Comparison of ENCODE assay signal across 8 cellular contexts in genomic region chr17:50269477-50270429, GRCh38. TPM values are rescaled to one million over a fixed set of nuclear protein-coding genes. Genes with fewer than 3 reads are reported as not detected.
DNase-seq lines count a peak whose midpoint lies in the region; ATAC-seq lines count a peak whose summit lies in the region.

No MANE protein-coding gene starts in this region.

- H2BK15ac ChIP-seq in mesenchymal stem cell (ENCODE audit: low read depth, poor library complexity, severe bottlenecking), result peak overlapping the region; percentile 75

- no peaks in the 10 kb centered on the region for H3K36me3 ChIP-seq in mesenchymal stem cell (ENCODE audit: control insufficient read depth in 1 of 2, insufficient read depth in 2 of 2, low read depth in 1 of 2, low read length in 2 of 2)

- H3K9me3 ChIP-seq in mesenchymal stem cell (ENCODE audit: control insufficient read depth, low read length), result no peaks in the 10 kb centered on the region

- ATAC-seq in GM18511 (IDR thresholded peaks at IDR 0.05; ENCODE audit: unreplicated experiment), result no peak

- H3K79me1 ChIP-seq in mesenchymal stem cell (replicated peaks; ENCODE audit: low read length, poor library complexity, severe bottlenecking), result peaks cover 16% of the 10 kb centered on the region

- peak overlapping the region; percentile 98 to 99 for H2BK12ac ChIP-seq in mesenchymal stem cell (ENCODE audit: low read length in 2 of 2)

- H3K4ac ChIP-seq in mesenchymal stem cell (ENCODE audit: low read depth in 1 of 2, low read length in 2 of 2), result peak overlapping the region; percentile 89 to 95

- no peaks in the 10 kb centered on the region for H3K27me3 ChIP-seq in mesenchymal stem cell (ENCODE audit: control insufficient read depth in 1 of 2, insufficient read depth in 1 of 2, low read length in 2 of 2)

- H3K18ac ChIP-seq in mesenchymal stem cell (ENCODE audit: low read depth in 1 of 2, low read length in 2 of 2), result peak overlapping the region; percentile 84 to 94

- peak overlapping the region; percentile 91 for H3K27ac ChIP-seq in mesenchymal stem cell (ENCODE audit: low read length, poor library complexity, severe bottlenecking)

- no peak overlapping the region for H3K4me2 ChIP-seq in mesenchymal stem cell (ENCODE audit: low read length, poor library complexity, severe bottlenecking)

- H2AK5ac ChIP-seq in mesenchymal stem cell (ENCODE audit: low read length, severe bottlenecking), result peak overlapping the region; percentile 62

- H4K8ac ChIP-seq in mesenchymal stem cell (ENCODE audit: low read length), result peak overlapping the region; percentile 73

- peaks cover 73% of the 10 kb centered on the region for H3K4me1 ChIP-seq in mesenchymal stem cell (ENCODE audit: control insufficient read depth, insufficient read depth, low read depth, low read length)

- H3K4me3 ChIP-seq in mesenchymal stem cell (ENCODE audit: insufficient read depth in 1 of 2, low read depth in 1 of 2, low read length in 2 of 2), result peak overlapping the region in 1 of 2 experiments; percentile 57

- 75% methylated on average over 16 of the region's 16 CpGs for WGBS in mesenchymal stem cell

- H3K14ac ChIP-seq in mesenchymal stem cell (ENCODE audit: low read length in 2 of 2), result peak overlapping the region in 1 of 2 experiments; percentile 86

- no peak overlapping the region for H2AFZ ChIP-seq in mesenchymal stem cell (ENCODE audit: low read depth, low read length)

- H2BK5ac ChIP-seq in mesenchymal stem cell (ENCODE audit: low read depth, low read length, poor library complexity, severe bottlenecking), result peak overlapping the region; percentile 50

- no peak overlapping the region for H3K23ac ChIP-seq in mesenchymal stem cell (ENCODE audit: low read length in 2 of 2)

- peak overlapping the region; percentile 78 for H2BK120ac ChIP-seq in mesenchymal stem cell (ENCODE audit: low read depth, low read length)

- H4K91ac ChIP-seq in mesenchymal stem cell (ENCODE audit: low read length), result peak overlapping the region; percentile 96

- H3K9ac ChIP-seq in mesenchymal stem cell (ENCODE audit: low read length), result peak overlapping the region; percentile 89

- DNase-seq in AG08396 (ENCODE audit: low spot score) (peak; percentile 82), GM19238 (ENCODE audit: insufficient read length, low spot score) (peak; percentile 52), NCI-H226 (peak; percentile 52), mesenchymal stem cell (peak; percentile 90)
- peak; percentile 84 for DNase-seq in activated CD4-positive, alpha-beta T cell treated with anti-CD3 and anti-CD28 coated beads for 48 hours
- DNase-seq in effector CD8-positive, alpha-beta T cell (lab: John Stamatoyannopoulos, UW), result peak; percentile 16
- peak; percentile 23 for DNase-seq in stimulated activated CD8-positive, alpha-beta memory T cell treated with anti-CD3 and anti-CD28 coated beads, Interleukin-12 subunit alpha, Interleukin-12 subunit beta, amount 100 ng/mL, for 24 hours (ENCODE audit: extremely low read depth)

RNA-seq across cellular contexts. Expression of gene TMEM92, which starts 4.5 kb away (rescaled TPM):
- 0.86 TPM for polyA plus RNA-seq in mesenchymal stem cell (2013, experiment 1 of 2)
- 0.62 TPM for polyA plus RNA-seq in mesenchymal stem cell (2013, experiment 2 of 2)

Comparison
In these comparisons a context has a peak if more than half of its experiments do, and no peak if none do; other contexts are left out.
1. DNase-seq: peak in every context shown above with its lines; median percentile 90 in mesenchymal stem cell; 84 in activated CD4-positive, alpha-beta T cell treated with anti-CD3 and anti-CD28 coated beads for 48 hours; 82 in AG08396; 52 in GM19238; 52 in NCI-H226; 23 in stimulated activated CD8-positive, alpha-beta memory T cell treated with anti-CD3 and anti-CD28 coated beads, Interleukin-12 subunit alpha, Interleukin-12 subunit beta, amount 100 ng/mL, for 24 hours; 16 in effector CD8-positive, alpha-beta T cell.